ENCODE assay signal across 22 cellular contexts in the genomic region with DNA sequence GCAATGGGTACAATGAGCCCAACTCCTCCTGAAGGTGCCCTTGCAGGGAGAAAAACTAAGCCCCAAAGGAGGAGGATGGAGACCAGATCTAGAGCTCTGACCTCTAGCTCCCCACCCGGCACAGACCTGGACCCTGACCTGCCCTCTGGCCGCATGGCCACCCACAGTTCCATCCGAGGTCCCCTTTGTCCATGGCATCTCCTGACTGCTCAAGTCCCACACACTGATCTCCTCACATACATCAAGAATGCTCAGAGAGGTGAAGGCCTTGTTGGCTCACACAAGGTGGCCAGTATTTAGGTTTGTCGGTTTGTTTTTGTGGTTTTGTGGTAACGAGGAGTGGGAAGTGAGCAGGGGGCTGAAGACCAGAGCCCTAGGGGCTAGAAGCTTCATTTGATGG.
A peak's percentile ranks its signal among the peaks of the same experiment; 100 is the strongest.
DNase-seq lines count a peak whose midpoint lies in the region; ATAC-seq, FAIRE-seq and TF ChIP-seq lines count a peak whose summit lies in the region.
"Had no signal": no experiment of that assay in that cellular context is flagged by ENCODE, and none has a peak within 500 bp of the region (broad histone marks: within the 10 kb centered on the region; RNA-seq: fewer than 3 reads in every experiment).

No MANE protein-coding gene starts in this region.

- peak overlapping the region in 8 of 11 experiments; percentile 11 to 61 (median 37); a peak in 13 of 22 replicates for H3K4me2 ChIP-seq in BLaER1 treated with 17β-estradiol and CSF1 and Interleukin-3, amounts not matched to agents 10 nM and 100 nM
- H3K4me2 ChIP-seq in neuronal stem cell (ENCODE audit: insufficient read depth, low read length, poor library complexity, severe bottlenecking) = no peak overlapping the region

- peak; percentile 60 for FAIRE-seq in bronchial epithelial cell (lab: Jason Lieb, UNC)
- FAIRE-seq: D721Med, GM12892, GM18507, HTR-8/SVneo had no signal

- no peaks in the 10 kb centered on the region for H3K27me3 ChIP-seq in BLaER1 treated with 17β-estradiol and CSF1 and Interleukin-3, amounts not matched to agents 10 nM and 100 nM
- H3K27me3 ChIP-seq in bronchial epithelial cell (ENCODE audit: control insufficient read depth, insufficient read depth, low read length) = no peaks in the 10 kb centered on the region
- H3K27me3 ChIP-seq in neuronal stem cell (ENCODE audit: control insufficient read depth in 3 of 3, insufficient read depth in 3 of 3, low read depth in 1 of 3, low read length in 3 of 3) = no peaks in the 10 kb centered on the region

- DNase-seq in bronchial epithelial cell (ENCODE audit: low read depth) = no peak
- no peak for DNase-seq in neuronal stem cell (ENCODE audit: low spot score)
- peak; percentile 27 for DNase-seq in type B pancreatic cell (ENCODE audit: extremely low spot score, unreplicated experiment)
- no peak for DNase-seq in activated CD4-positive, alpha-beta T cell treated with anti-CD3 and anti-CD28 coated beads, Interleukin-2, amount 10 ng/mL, durations not matched to agents 24 days and 14 days
- no peak for DNase-seq in activated effector memory CD4-positive, alpha-beta T cell treated with anti-CD3 and anti-CD28 coated beads, Interleukin-2, amount 50 U/mL, for 16 hours
- DNase-seq: Caco-2; CD4-positive, alpha-beta T cell; DMS79; GDM1; GOT3; H7; HFFc6; IMR-90 had no signal

- no peaks in the 10 kb centered on the region for H3K36me3 Mint-ChIP-seq in type B pancreatic cell
- no peaks in the 10 kb centered on the region for H3K36me3 Mint-ChIP-seq in activated CD4-positive, alpha-beta T cell treated with anti-CD3 and anti-CD28 coated beads, Interleukin-2, amount 10 ng/mL, durations not matched to agents 24 days and 14 days (ENCODE audit: low read depth)

- no peak overlapping the region for H3K18ac ChIP-seq in neuronal stem cell (ENCODE audit: low read length)

- H4K8ac ChIP-seq in neuronal stem cell (ENCODE audit: low read depth, low read length) = no peak overlapping the region

- no peaks in the 10 kb centered on the region for H3K36me3 ChIP-seq in BLaER1 treated with 17β-estradiol and CSF1 and Interleukin-3, amounts not matched to agents 10 nM and 100 nM
- H3K36me3 ChIP-seq in bronchial epithelial cell (ENCODE audit: control insufficient read depth, insufficient read depth, low read length) = no peaks in the 10 kb centered on the region
- no peaks in the 10 kb centered on the region for H3K36me3 ChIP-seq in neuronal stem cell (replicated peaks in 1 of 2; ENCODE audit: control insufficient read depth in 2 of 2, insufficient read depth in 2 of 2, low read length in 2 of 2)

- no peak overlapping the region for H4K91ac ChIP-seq in neuronal stem cell (ENCODE audit: low read depth, low read length, poor library complexity)

- peaks cover 5% of the 10 kb centered on the region for H3K9me3 Mint-ChIP-seq in type B pancreatic cell
- no peaks in the 10 kb centered on the region for H3K9me3 Mint-ChIP-seq in activated CD4-positive, alpha-beta T cell treated with anti-CD3 and anti-CD28 coated beads, Interleukin-2, amount 10 ng/mL, durations not matched to agents 24 days and 14 days

- no CpG with 5 or more reads among the region's 5 CpGs for WGBS in neuronal stem cell (ENCODE audit: extremely low coverage in 2 of 2, insufficient read length in 2 of 2, insufficient replicate concordance in 1 of 2), 2 donors

- peaks cover 26% of the 10 kb centered on the region for H3K27me3 Mint-ChIP-seq in type B pancreatic cell
- peaks cover under 1% of the 10 kb centered on the region for H3K27me3 Mint-ChIP-seq in activated CD4-positive, alpha-beta T cell treated with anti-CD3 and anti-CD28 coated beads, Interleukin-2, amount 10 ng/mL, durations not matched to agents 24 days and 14 days

- ATAC-seq in GM21529 (IDR thresholded peaks at IDR 0.05; ENCODE audit: unreplicated experiment) = no peak
- ATAC-seq: HCT116 had no signal

- intact Hi-C loops in activated CD4-positive, alpha-beta T cell treated with anti-CD3 and anti-CD28 coated beads, Interleukin-2, amount 10 ng/mL, durations not matched to agents 24 days and 14 days (cut with micrococcal nuclease) = no loop called here

- no peak overlapping the region for H3K27ac ChIP-seq in BLaER1 treated with 17β-estradiol and CSF1 and Interleukin-3, amounts not matched to agents 10 nM and 100 nM
- H3K27ac ChIP-seq in neuronal stem cell (replicated peaks; ENCODE audit: low read length) = no peak overlapping the region
- H3K27ac ChIP-seq: C4-2B had no signal

- H2BK12ac ChIP-seq in neuronal stem cell (ENCODE audit: low read length) = no peak overlapping the region

- H3K4me1 Mint-ChIP-seq in type B pancreatic cell (ENCODE audit: unreplicated experiment) = no peaks in the 10 kb centered on the region
- H3K4me1 Mint-ChIP-seq in activated CD4-positive, alpha-beta T cell treated with anti-CD3 and anti-CD28 coated beads, Interleukin-2, amount 10 ng/mL, durations not matched to agents 24 days and 14 days = no peaks in the 10 kb centered on the region
- H3K4me1 Mint-ChIP-seq: B cell had no signal

- peaks cover 0 to 24% (median 17%) of the 10 kb centered on the region in 10 experiments; a peak in 12 of 20 replicates for H3K4me1 ChIP-seq in BLaER1 treated with 17β-estradiol and CSF1 and Interleukin-3, amounts not matched to agents 10 nM and 100 nM
- peaks cover 0 to 14% of the 10 kb centered on the region in 2 donors for H3K4me1 ChIP-seq in neuronal stem cell (ENCODE audit: control insufficient read depth in 2 of 2, insufficient read depth in 1 of 2, low read depth in 1 of 2, low read length in 2 of 2)
- H3K4me1 ChIP-seq: Caco-2 had no signal

- no peak overlapping the region for H3K9ac ChIP-seq in BLaER1 treated with 17β-estradiol and CSF1 and Interleukin-3, amounts not matched to agents 10 nM and 100 nM
- H3K9ac ChIP-seq in neuronal stem cell (ENCODE audit: low read depth, low read length, poor library complexity) = no peak overlapping the region

- H4K20me1 ChIP-seq in BLaER1 treated with 17β-estradiol and CSF1 and Interleukin-3, amounts not matched to agents 10 nM and 100 nM = no peaks in the 10 kb centered on the region

- H2BK15ac ChIP-seq in neuronal stem cell (ENCODE audit: low read length) = no peak overlapping the region

- H2AK5ac ChIP-seq in neuronal stem cell (ENCODE audit: low read depth, low read length) = peak overlapping the region; percentile 40

- no peaks in the 10 kb centered on the region for H3K79me1 ChIP-seq in neuronal stem cell (ENCODE audit: low read depth, low read length)

- no peak for TF ChIP-seq CTCF in bronchial epithelial cell (IDR thresholded peaks at IDR 0.05; ENCODE audit: insufficient read depth, low read length, severe bottlenecking)
- TF ChIP-seq CTCF in type B pancreatic cell (conservative IDR thresholded peaks at IDR 0.05) = no peak

- H2BK120ac ChIP-seq in neuronal stem cell (ENCODE audit: low read depth, low read length) = no peak overlapping the region

- no peak overlapping the region for H3K14ac ChIP-seq in neuronal stem cell (ENCODE audit: low read length)

- H3K9me3 ChIP-seq in BLaER1 treated with 17β-estradiol and CSF1 and Interleukin-3, amounts not matched to agents 10 nM and 100 nM (replicated peaks in 1 of 11) = peaks cover 0 to 4% (median 0%) of the 10 kb centered on the region in 11 experiments; a peak in 5 of 22 replicates
- no peaks in the 10 kb centered on the region for H3K9me3 ChIP-seq in neuronal stem cell (replicated peaks in 1 of 2; ENCODE audit: control insufficient read depth in 2 of 2, insufficient read depth in 1 of 2, low read depth in 1 of 2, low read length in 2 of 2)
- H3K9me3 ChIP-seq: Caco-2 had no signal

- H2BK5ac ChIP-seq in neuronal stem cell (ENCODE audit: low read length) = no peak overlapping the region

- no peak overlapping the region for H3K4me3 ChIP-seq in BLaER1 treated with 17β-estradiol and CSF1 and Interleukin-3, amounts not matched to agents 10 nM and 100 nM
- no peak overlapping the region for H3K4me3 ChIP-seq in bronchial epithelial cell (ENCODE audit: low read depth, low read length)
- no peak overlapping the region for H3K4me3 ChIP-seq in neuronal stem cell (ENCODE audit: low read length in 2 of 2)

- H3K4me3 Mint-ChIP-seq in type B pancreatic cell = no peak overlapping the region
- no peak overlapping the region for H3K4me3 Mint-ChIP-seq in activated CD4-positive, alpha-beta T cell treated with anti-CD3 and anti-CD28 coated beads, Interleukin-2, amount 10 ng/mL, durations not matched to agents 24 days and 14 days
- H3K4me3 Mint-ChIP-seq: B cell; CD4-positive, alpha-beta T cell; HFFc6 had no signal

- no peak overlapping the region for H3K23ac ChIP-seq in neuronal stem cell (ENCODE audit: low read depth, low read length, poor library complexity)

- no peak overlapping the region for H3K27ac Mint-ChIP-seq in type B pancreatic cell
- no peak overlapping the region for H3K27ac Mint-ChIP-seq in activated CD4-positive, alpha-beta T cell treated with anti-CD3 and anti-CD28 coated beads, Interleukin-2, amount 10 ng/mL, durations not matched to agents 24 days and 14 days
- H3K27ac Mint-ChIP-seq: B cell; CD4-positive, alpha-beta T cell; HFFc6 had no signal

- no peak overlapping the region for H3K4ac ChIP-seq in neuronal stem cell (ENCODE audit: low read length)

- H2AFZ ChIP-seq in neuronal stem cell (ENCODE audit: low read length) = no peak overlapping the region
